In genomic region chr18:48732767-48733424, GRCh38 we compare ENCODE assay signal across 13 cellular contexts.
DNase-seq lines count a peak whose midpoint lies in the region; ATAC-seq and TF ChIP-seq lines count a peak whose summit lies in the region.
"Had no signal": no experiment of that assay in that cellular context is flagged by ENCODE, and none has a peak within 500 bp of the region (broad histone marks: within the 10 kb centered on the region; RNA-seq: fewer than 3 reads in every experiment).

No MANE protein-coding gene starts in this region.

- H3K4me1 ChIP-seq in Caco-2 = no peaks in the 10 kb centered on the region

- H3K9me3 Mint-ChIP-seq in Caco-2 (ENCODE audit: unreplicated experiment) = no peaks in the 10 kb centered on the region
- H3K9me3 Mint-ChIP-seq: activated B cell treated with CpG ODN at 0.5 μM for 24 hours; naive thymus-derived CD8-positive, alpha-beta T cell had no signal

- H3K27ac ChIP-seq in dorsolateral prefrontal cortex = peak overlapping the region in 47 of 59 donors; percentile 8 to 85 (median 66)
- H3K27ac ChIP-seq: BLaER1 had no signal

- H3K27ac Mint-ChIP-seq in Caco-2 (ENCODE audit: unreplicated experiment) = no peak overlapping the region
- H3K27ac Mint-ChIP-seq: activated B cell treated with CpG ODN at 0.5 μM for 24 hours had no signal

- BruUV-seq in Caco-2 (replicated peaks; lab: Mats Ljungman, UMichigan) = no TSS peak

- H3K27me3 ChIP-seq in dorsolateral prefrontal cortex (no peaks in the 10 kb centered on the region), Caco-2 (replicated peaks; ENCODE audit: control insufficient read depth, insufficient read depth, low read length) (no peaks in the 10 kb centered on the region)
- H3K27me3 ChIP-seq: BLaER1 had no signal

- CTCF ChIA-PET in Caco-2 (lab: Charles Lee) = no interaction called here

- DNase-seq in DMS153 (lab: John Stamatoyannopoulos, UW) = peak; percentile 25
- peak; percentile 18 for DNase-seq in NCI-H510A treated with DMSO at 0.1 percent for 48 hours (lab: John Stamatoyannopoulos, UW)
- no peak for DNase-seq in dorsolateral prefrontal cortex
- DNase-seq in islet precursor cell = no peak
- DNase-seq in effector CD8-positive, alpha-beta T cell (lab: John Stamatoyannopoulos, UW) = no peak
- DNase-seq in activated CD8-positive, alpha-beta memory T cell treated with anti-CD3 and anti-CD28 coated beads for 24 hours = no peak
- no peak for DNase-seq in Caco-2
- DNase-seq: activated B cell treated with CpG ODN at 0.5 μM for 24 hours; naive thymus-derived CD8-positive, alpha-beta T cell; NCI-H82; SK-N-SH had no signal

- TF ChIP-seq CTCF in dorsolateral prefrontal cortex (IDR thresholded peaks at IDR 0.05 in 54 of 56, conservative IDR thresholded peaks at IDR 0.05 in 2 of 56; ENCODE audit: low read depth in 1 of 56, partially characterized antibody in 56 of 56) = no peak
- TF ChIP-seq CTCF in Caco-2 (IDR thresholded peaks at IDR 0.05; ENCODE audit: insufficient read depth in 1 of 2, low read depth in 1 of 2, low read length in 1 of 2, severe bottlenecking in 1 of 2, unreplicated experiment in 1 of 2) = no peak

- no peaks in the 10 kb centered on the region for H3K36me3 ChIP-seq in Caco-2 (ENCODE audit: control insufficient read depth, insufficient read depth, low read length)

- POLR2A ChIA-PET in Caco-2 (lab: Charles Lee) = no interaction called here

- no peaks in the 10 kb centered on the region for H3K27me3 Mint-ChIP-seq in Caco-2 (ENCODE audit: insufficient read depth, unreplicated experiment)
- H3K27me3 Mint-ChIP-seq: activated B cell treated with CpG ODN at 0.5 μM for 24 hours; naive thymus-derived CD8-positive, alpha-beta T cell had no signal

- H3K36me3 Mint-ChIP-seq in Caco-2 (ENCODE audit: insufficient read depth, unreplicated experiment) = peaks cover 5% of the 10 kb centered on the region
- H3K36me3 Mint-ChIP-seq: naive thymus-derived CD8-positive, alpha-beta T cell had no signal

- H3K4me3 Mint-ChIP-seq in Caco-2 (ENCODE audit: unreplicated experiment) = no peak overlapping the region
- H3K4me3 Mint-ChIP-seq: activated B cell treated with CpG ODN at 0.5 μM for 24 hours; naive thymus-derived CD8-positive, alpha-beta T cell had no signal

- no peaks in the 10 kb centered on the region for H3K9me3 ChIP-seq in Caco-2
- H3K9me3 ChIP-seq: BLaER1, SK-N-SH had no signal

- H3K4me1 Mint-ChIP-seq in Caco-2 (ENCODE audit: low read depth, unreplicated experiment) = peaks cover 7% of the 10 kb centered on the region
- H3K4me1 Mint-ChIP-seq: activated B cell treated with CpG ODN at 0.5 μM for 24 hours had no signal

- intact Hi-C loops in dorsolateral prefrontal cortex (cut with DNase I) = loop anchor here in 1 of 2 donors (10.0 kb wide), 1 partner anchor 48 kb away; no protein-coding TSS in a partner anchor
- intact Hi-C loops in Caco-2 (cut with micrococcal nuclease; ENCODE audit: unreplicated experiment) = no loop called here

- no peak overlapping the region for H3K4me3 ChIP-seq in dorsolateral prefrontal cortex
- H3K4me3 ChIP-seq in Caco-2 (ENCODE audit: low read depth, low read length) = no peak overlapping the region
- H3K4me3 ChIP-seq: BLaER1 had no signal

- peak; percentile 46 for ATAC-seq in GM18867 (IDR thresholded peaks at IDR 0.05; ENCODE audit: unreplicated experiment)
- ATAC-seq: naive thymus-derived CD8-positive, alpha-beta T cell had no signal

Comparison
In these comparisons a context has a peak if more than half of its experiments do, and no peak if none do; other contexts are left out.
1. DNase-seq: peak in DMS153 (single experiment) and NCI-H510A treated with DMSO at 0.1 percent for 48 hours (single experiment); none in dorsolateral prefrontal cortex (0 of 10), islet precursor cell (single experiment), effector CD8-positive, alpha-beta T cell (single experiment), activated CD8-positive, alpha-beta memory T cell treated with anti-CD3 and anti-CD28 coated beads for 24 hours (single experiment) and Caco-2 (0 of 2).